1 cellular context compared by ENCODE assay signal in genomic region chr7:158829342-158830210, GRCh38.
TF ChIP-seq lines count a peak whose summit lies in the region.

TSS of gene ESYT2 (minus strand) at chr7:158829509. CDS start at chr7:158829418, 91 bp downstream.

TF ChIP-seq in HepG2, 621 proteins besides CTCF, POLR2A, EP300 and RAD21 (continued from another document and continues in another):
- TF ChIP-seq ZNF691 (CRISPR knock-in tag; IDR thresholded peaks at IDR 0.05; ENCODE audit: borderline replicate concordance, low read depth) (peak; percentile 93; the same call in 1 of the 2 replicates), NFAT5 (CRISPR knock-in tag; IDR thresholded peaks at IDR 0.05) (peak; percentile 75; the same call in 1 of the 2 replicates), HBP1 (CRISPR knock-in tag; IDR thresholded peaks at IDR 0.05; ENCODE audit: low read depth) (no peak), NFRKB (IDR thresholded peaks at IDR 0.05) (no peak), THAP9 (CRISPR knock-in tag; IDR thresholded peaks at IDR 0.05; ENCODE audit: borderline replicate concordance) (peak; percentile 65; the same call in 1 of the 2 replicates), KDM5A (IDR thresholded peaks at IDR 0.05; ENCODE audit: borderline replicate concordance, low read length) (no peak), ZNF75D (CRISPR knock-in tag; IDR thresholded peaks at IDR 0.05; ENCODE audit: borderline replicate concordance) (no peak), KLF6 (CRISPR knock-in tag; IDR thresholded peaks at IDR 0.05) (peak; percentile 67; the same call in 1 of the 2 replicates), ZNF33A (CRISPR knock-in tag; IDR thresholded peaks at IDR 0.05; ENCODE audit: borderline replicate concordance) (peak; percentile 59; the same call in 1 of the 2 replicates), ZBTB33 (CRISPR knock-in tag; IDR thresholded peaks at IDR 0.05) (no peak), NR3C1 (CRISPR knock-in tag; IDR thresholded peaks at IDR 0.05) (no peak), ZSCAN21 (CRISPR knock-in tag; IDR thresholded peaks at IDR 0.05; ENCODE audit: borderline replicate concordance) (peak; percentile 36; the same call in 1 of the 2 replicates), ZNF496 (CRISPR knock-in tag; IDR thresholded peaks at IDR 0.05; ENCODE audit: insufficient replicate concordance) (no peak), PBX3 (CRISPR knock-in tag; IDR thresholded peaks at IDR 0.05; ENCODE audit: borderline replicate concordance) (0 out of 2 replicates have a peak, but pooled peaks have one; percentile 51), SCMH1 (CRISPR knock-in tag; IDR thresholded peaks at IDR 0.05; ENCODE audit: borderline replicate concordance) (no peak), ZNF781 (CRISPR knock-in tag; IDR thresholded peaks at IDR 0.05; ENCODE audit: borderline replicate concordance, not compliant biosample characterization) (no peak), ZNF790 (CRISPR knock-in tag; IDR thresholded peaks at IDR 0.05; ENCODE audit: borderline replicate concordance) (no peak), MEF2D (CRISPR knock-in tag; IDR thresholded peaks at IDR 0.05) (peak; percentile 33; the same call in 1 of the 2 replicates), MXI1 (IDR thresholded peaks at IDR 0.05; ENCODE audit: borderline replicate concordance, low read depth, low read length) (peak; percentile 33; the same call in 2 of the 3 replicates), HOMEZ (CRISPR knock-in tag; IDR thresholded peaks at IDR 0.05; ENCODE audit: low read depth) (no peak), JDP2 (CRISPR knock-in tag; IDR thresholded peaks at IDR 0.05; ENCODE audit: borderline replicate concordance) (no peak; the same call in 1 of the 2 replicates), ZMAT5 (CRISPR knock-in tag; IDR thresholded peaks at IDR 0.05; ENCODE audit: borderline replicate concordance, low read depth) (no peak), ZNF296 (CRISPR knock-in tag; conservative IDR thresholded peaks at IDR 0.05) (no peak), ZSCAN30 (CRISPR knock-in tag; IDR thresholded peaks at IDR 0.05) (no peak), HOXA9 (CRISPR knock-in tag; IDR thresholded peaks at IDR 0.05; ENCODE audit: borderline replicate concordance) (peak; percentile 93), ZBTB37 (CRISPR knock-in tag; IDR thresholded peaks at IDR 0.05) (peak; percentile 31; the same call in 1 of the 2 replicates), SNAI1 (CRISPR knock-in tag; IDR thresholded peaks at IDR 0.05; ENCODE audit: borderline replicate concordance) (0 out of 2 replicates have a peak, but pooled peaks have one; percentile 72), XBP1 (CRISPR knock-in tag; IDR thresholded peaks at IDR 0.05) (no peak), SOX5 (CRISPR knock-in tag; IDR thresholded peaks at IDR 0.05; ENCODE audit: borderline replicate concordance) (peak; percentile 42; the same call in 1 of the 2 replicates), ELK4 (CRISPR knock-in tag; IDR thresholded peaks at IDR 0.05; ENCODE audit: borderline replicate concordance) (no peak; the same call in 1 of the 2 replicates), TAF1 (CRISPR knock-in tag; IDR thresholded peaks at IDR 0.05) (peak; percentile 83; the same call in 1 of the 2 replicates), KAT7 (CRISPR knock-in tag; IDR thresholded peaks at IDR 0.05; ENCODE audit: borderline replicate concordance) (peak; percentile 87), NCOA2 (CRISPR knock-in tag; IDR thresholded peaks at IDR 0.05) (no peak), TCF7L2 (IDR thresholded peaks at IDR 0.05; ENCODE audit: low read depth, low read length) (no peak), NFIB (CRISPR knock-in tag; IDR thresholded peaks at IDR 0.05; ENCODE audit: borderline replicate concordance) (no peak), KLF15 (CRISPR knock-in tag; IDR thresholded peaks at IDR 0.05; ENCODE audit: borderline replicate concordance) (no peak), ZBTB21 (CRISPR knock-in tag; IDR thresholded peaks at IDR 0.05) (peak; percentile 98), ZSCAN20 (CRISPR knock-in tag; IDR thresholded peaks at IDR 0.05; ENCODE audit: borderline replicate concordance) (no peak; the same call in none of the 2 replicates), ZNF333 (CRISPR knock-in tag; IDR thresholded peaks at IDR 0.05; ENCODE audit: borderline replicate concordance) (peak; percentile 49; the same call in 1 of the 2 replicates)
